ENCODE assay signal across 1 cellular context in genomic region chr20:46220808-46221207, GRCh38.
TF ChIP-seq lines count a peak whose summit lies in the region.

No MANE protein-coding gene starts in this region.

TF ChIP-seq in H1, 55 proteins besides CTCF, POLR2A, EP300 and RAD21 (continued from another document):
- TF ChIP-seq, protein P1, sequence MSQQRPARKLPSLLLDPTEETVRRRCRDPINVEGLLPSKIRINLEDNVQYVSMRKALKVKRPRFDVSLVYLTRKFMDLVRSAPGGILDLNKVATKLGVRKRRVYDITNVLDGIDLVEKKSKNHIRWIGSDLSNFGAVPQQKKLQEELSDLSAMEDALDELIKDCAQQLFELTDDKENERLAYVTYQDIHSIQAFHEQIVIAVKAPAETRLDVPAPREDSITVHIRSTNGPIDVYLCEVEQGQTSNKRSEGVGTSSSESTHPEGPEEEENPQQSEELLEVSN (IDR thresholded peaks at IDR 0.05) = peak; percentile 89
- TF ChIP-seq CHD2 (IDR thresholded peaks at IDR 0.05; ENCODE audit: low read length) (0 out of 2 replicates have a peak, but pooled peaks have one; percentile 34), ZNF274 (IDR thresholded peaks at IDR 0.05; ENCODE audit: borderline replicate concordance, extremely low read depth, low read length) (no peak)
TF ChIP-seq in H1: peak in this region for 3.
